ENCODE assay signal across 2 cellular contexts in the genomic region with DNA sequence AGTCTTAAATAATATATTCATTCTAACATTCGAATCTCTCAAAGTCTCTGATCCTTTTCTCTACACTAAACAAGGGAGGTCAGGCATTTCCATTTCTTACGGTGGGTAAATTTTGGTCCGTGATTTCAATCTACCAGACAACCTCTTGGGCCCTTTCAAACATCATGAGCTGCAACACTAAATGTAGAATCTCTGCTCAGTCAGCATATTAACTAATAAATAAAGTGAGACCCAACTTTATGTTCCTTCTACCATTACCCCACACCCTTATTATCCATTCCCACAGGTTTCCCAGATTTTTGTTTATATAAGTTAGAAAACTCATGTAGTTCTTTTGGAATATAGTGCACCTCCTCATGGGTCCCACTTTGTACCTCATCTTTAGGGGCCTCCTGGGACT.
A peak's percentile ranks its signal among the peaks of the same experiment; 100 is the strongest.
TF ChIP-seq lines count a peak whose summit lies in the region.

No MANE protein-coding gene starts in this region.

TF ChIP-seq in A549, 52 proteins besides CTCF, POLR2A, EP300 and RAD21:
- TF ChIP-seq MAFK (IDR thresholded peaks at IDR 0.05; ENCODE audit: partially characterized antibody): peak; percentile 46
- TF ChIP-seq EHMT2 (IDR thresholded peaks at IDR 0.05; ENCODE audit: low read depth): no peak
TF ChIP-seq in A549: peak in this region for 1.

TF ChIP-seq in IMR-90, 13 proteins besides CTCF, POLR2A, EP300 and RAD21:
- TF ChIP-seq MAFK (IDR thresholded peaks at IDR 0.05; ENCODE audit: low read depth, low read length) (0 out of 2 replicates have a peak, but pooled peaks have one; percentile 7), RFX5 (IDR thresholded peaks at IDR 0.05; ENCODE audit: low read depth, low read length) (no peak)
